1 cellular context compared by ENCODE assay signal in the genomic region with DNA sequence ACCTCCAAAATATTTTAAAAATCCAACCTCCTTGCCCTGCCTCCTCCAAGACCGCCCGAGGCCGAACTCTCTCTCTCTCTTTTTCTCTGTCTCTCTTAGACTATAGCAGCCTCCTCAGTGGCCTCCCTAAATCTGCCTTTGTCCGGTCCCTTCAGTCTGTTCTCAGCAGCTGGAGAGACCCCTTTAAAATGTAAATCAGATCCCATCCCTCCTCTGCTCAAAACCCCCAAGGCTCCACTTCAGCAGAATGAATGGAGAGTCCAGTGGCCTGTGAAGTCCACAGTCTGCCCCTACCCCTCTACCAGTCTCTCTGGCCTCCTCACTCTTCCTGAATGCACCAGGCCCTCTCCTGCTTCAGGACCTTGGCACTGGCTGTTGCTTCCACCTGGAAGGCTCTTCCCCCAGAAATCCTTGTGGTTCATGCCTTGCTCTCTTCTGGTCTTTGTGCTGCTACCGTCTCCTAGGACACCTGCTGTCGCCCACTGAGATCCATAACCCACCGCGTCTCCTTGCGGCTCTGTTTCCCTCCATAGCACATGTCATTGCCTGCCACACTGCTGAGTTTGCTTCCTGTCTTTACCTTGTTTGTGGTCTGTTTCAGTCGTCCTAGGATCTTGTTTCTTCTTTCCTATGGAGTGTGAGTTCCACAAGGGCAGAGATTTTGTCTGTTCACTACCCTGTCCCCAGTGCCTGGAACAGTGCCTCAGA.
TF ChIP-seq lines count a peak whose summit lies in the region.

No MANE protein-coding gene starts in this region.

TF ChIP-seq in HEK293, 187 proteins besides CTCF, POLR2A, EP300 and RAD21:
- TF ChIP-seq TSHZ1 (tag by site-specific recombination; IDR thresholded peaks at IDR 0.05; ENCODE audit: borderline replicate concordance) (no peak), ZNF830 (tag by site-specific recombination; IDR thresholded peaks at IDR 0.05; ENCODE audit: low read depth) (no peak), ZSCAN30 (tag by site-specific recombination; IDR thresholded peaks at IDR 0.05) (no peak), ZNF10 (tag by site-specific recombination; IDR thresholded peaks at IDR 0.05) (no peak), ZIC2 (tag by site-specific recombination; IDR thresholded peaks at IDR 0.05) (peak; percentile 69), ZNF311 (tag by site-specific recombination; IDR thresholded peaks at IDR 0.05; ENCODE audit: borderline replicate concordance) (no peak), ZBTB49 (tag by site-specific recombination; IDR thresholded peaks at IDR 0.05; ENCODE audit: low read depth) (no peak)
- TF ChIP-seq, protein P1, sequence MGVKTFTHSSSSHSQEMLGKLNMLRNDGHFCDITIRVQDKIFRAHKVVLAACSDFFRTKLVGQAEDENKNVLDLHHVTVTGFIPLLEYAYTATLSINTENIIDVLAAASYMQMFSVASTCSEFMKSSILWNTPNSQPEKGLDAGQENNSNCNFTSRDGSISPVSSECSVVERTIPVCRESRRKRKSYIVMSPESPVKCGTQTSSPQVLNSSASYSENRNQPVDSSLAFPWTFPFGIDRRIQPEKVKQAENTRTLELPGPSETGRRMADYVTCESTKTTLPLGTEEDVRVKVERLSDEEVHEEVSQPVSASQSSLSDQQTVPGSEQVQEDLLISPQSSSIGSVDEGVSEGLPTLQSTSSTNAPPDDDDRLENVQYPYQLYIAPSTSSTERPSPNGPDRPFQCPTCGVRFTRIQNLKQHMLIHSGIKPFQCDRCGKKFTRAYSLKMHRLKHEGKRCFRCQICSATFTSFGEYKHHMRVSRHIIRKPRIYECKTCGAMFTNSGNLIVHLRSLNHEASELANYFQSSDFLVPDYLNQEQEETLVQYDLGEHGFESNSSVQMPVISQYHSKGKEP (tag by site-specific recombination; IDR thresholded peaks at IDR 0.05), result no peak
